In the genomic region with DNA sequence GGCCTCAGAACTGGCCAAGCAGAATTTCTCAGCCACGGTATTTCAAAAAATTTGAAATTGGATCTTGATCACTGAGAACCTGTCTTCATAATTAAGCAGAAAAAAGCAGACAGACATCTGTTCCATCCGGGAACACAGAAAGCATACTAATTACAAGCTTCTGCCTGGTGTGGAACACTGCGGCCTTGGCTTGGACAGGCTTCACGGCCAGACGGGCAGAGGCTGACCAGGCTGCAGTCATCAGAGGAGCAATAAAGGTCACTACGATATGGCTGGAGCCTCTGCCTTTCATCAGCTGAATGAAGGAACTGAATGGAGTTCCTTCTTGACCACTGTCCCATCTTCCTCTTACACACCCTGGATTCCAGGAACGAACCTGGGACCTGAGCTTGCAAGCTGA, we compare ENCODE assay signal across 23 cellular contexts. TPM values are rescaled to one million over a fixed set of nuclear protein-coding genes. Genes with fewer than 3 reads are reported as not detected.
DNase-seq lines count a peak whose midpoint lies in the region; ATAC-seq and TF ChIP-seq lines count a peak whose summit lies in the region.
"Had no signal": no experiment of that assay in that cellular context is flagged by ENCODE, and none has a peak within 500 bp of the region (broad histone marks: within the 10 kb centered on the region; RNA-seq: fewer than 3 reads in every experiment).

No MANE protein-coding gene starts in this region.

- peaks cover 2% of the 10 kb centered on the region for H3K4me1 Mint-ChIP-seq in activated CD8-positive, alpha-beta T cell treated with anti-CD3 and anti-CD28 coated beads for 36 hours (ENCODE audit: low read depth)

- peak; percentile 56 for DNase-seq in SHP77 treated with DMSO at 0.1 percent for 48 hours (lab: John Stamatoyannopoulos, UW)
- DNase-seq in SHP77 (lab: John Stamatoyannopoulos, UW) = no peak
- DNase-seq in NCI-H1694 (lab: John Stamatoyannopoulos, UW) = peak; percentile 14
- peak; percentile 24 for DNase-seq in SK-N-DZ (ENCODE audit: low spot score)
- no peak for DNase-seq in thyroid gland
- DNase-seq in activated CD4-positive, alpha-beta T cell treated with anti-CD3 and anti-CD28 coated beads for 4 hours = no peak
- DNase-seq in activated CD8-positive, alpha-beta T cell treated with anti-CD3 and anti-CD28 coated beads for 36 hours = no peak
- DNase-seq: CD4-positive, CD25-positive, alpha-beta regulatory T cell; DMS79; EL; GDM1; GOT3; HCEC 1CT; IMR-90; KG1; MG63; NCI-H1105 treated with DMSO at 0.1 percent for 48 hours; NCI-H526 treated with DMSO at 0.1 percent for 48 hours; SJCRH30; T-helper 1 cell had no signal

- no peaks in the 10 kb centered on the region for H3K36me3 Mint-ChIP-seq in activated CD8-positive, alpha-beta T cell treated with anti-CD3 and anti-CD28 coated beads for 36 hours (ENCODE audit: low read depth)
- H3K36me3 Mint-ChIP-seq: CD4-positive, CD25-positive, alpha-beta regulatory T cell had no signal

- H3K4me3 ChIP-seq in thyroid gland (replicated peaks in 1 of 3) = no peak overlapping the region
- H3K4me3 ChIP-seq: BLaER1, GM12878, MG63, SJCRH30 had no signal

- H3K4me3 Mint-ChIP-seq in activated CD8-positive, alpha-beta T cell treated with anti-CD3 and anti-CD28 coated beads for 36 hours = no peak overlapping the region
- H3K4me3 Mint-ChIP-seq: CD4-positive, CD25-positive, alpha-beta regulatory T cell had no signal

- no peak for TF ChIP-seq CTCF in thyroid gland (IDR thresholded peaks at IDR 0.05)
- no peak for TF ChIP-seq CTCF in activated CD8-positive, alpha-beta T cell treated with anti-CD3 and anti-CD28 coated beads for 36 hours (IDR thresholded peaks at IDR 0.05)

- peaks cover 27% of the 10 kb centered on the region for H3K27me3 Mint-ChIP-seq in activated CD8-positive, alpha-beta T cell treated with anti-CD3 and anti-CD28 coated beads for 36 hours

- no peak for TF ChIP-seq POLR2A in thyroid gland (IDR thresholded peaks at IDR 0.05)

- no peaks in the 10 kb centered on the region for H3K27me3 ChIP-seq in thyroid gland
- H3K27me3 ChIP-seq: BLaER1, MG63, SJCRH30 had no signal

- H3K27ac ChIP-seq in thyroid gland = no peak overlapping the region
- H3K27ac ChIP-seq: BLaER1, SJCRH30 had no signal

- no peak for ATAC-seq in activated CD8-positive, alpha-beta T cell treated with anti-CD3 and anti-CD28 coated beads for 36 hours
- ATAC-seq: GM12878 had no signal

- no peaks in the 10 kb centered on the region for H3K9me3 ChIP-seq in thyroid gland
- H3K9me3 ChIP-seq: BLaER1, MG63, SJCRH30 had no signal

- peaks cover 0 to 8% of the 10 kb centered on the region in 2 donors for H3K4me1 ChIP-seq in thyroid gland
- H3K4me1 ChIP-seq: BLaER1, SJCRH30 had no signal

- CTCF ChIA-PET in activated CD8-positive, alpha-beta T cell treated with anti-CD3 and anti-CD28 coated beads for 36 hours (lab: Charles Lee) = no interaction called here

- no peak overlapping the region for H3K27ac Mint-ChIP-seq in activated CD8-positive, alpha-beta T cell treated with anti-CD3 and anti-CD28 coated beads for 36 hours
- H3K27ac Mint-ChIP-seq: CD4-positive, CD25-positive, alpha-beta regulatory T cell had no signal

- POLR2A ChIA-PET in activated CD8-positive, alpha-beta T cell treated with anti-CD3 and anti-CD28 coated beads for 36 hours (lab: Charles Lee) = no interaction called here

- H3K36me3 ChIP-seq in thyroid gland = no peaks in the 10 kb centered on the region
- H3K36me3 ChIP-seq: BLaER1, MG63, SJCRH30 had no signal

- H3K9me3 Mint-ChIP-seq in activated CD8-positive, alpha-beta T cell treated with anti-CD3 and anti-CD28 coated beads for 36 hours = peaks cover 3% of the 10 kb centered on the region

- WGBS in thyroid gland, 2 donors = 71 to 73% methylated on average over 7 of the region's 7 CpGs

- intact Hi-C loops in thyroid gland (cut with DNase I) = no loop called here
- intact Hi-C loops in activated CD8-positive, alpha-beta T cell treated with anti-CD3 and anti-CD28 coated beads for 36 hours (cut with micrococcal nuclease) = no loop called here

RNA-seq across cellular contexts. Expression of gene NRSN1, which starts 3.9 kb away (rescaled TPM):
- 24.0 and 34.6 TPM in 2 replicates for polyA plus RNA-seq in SK-N-DZ (2014; cell fraction: cytosol; rRNA removed)
- 38.7 and 77.2 TPM in 2 replicates for polyA plus RNA-seq in SK-N-DZ (2014; cell fraction: nucleus; rRNA removed)
- total RNA-seq in thyroid gland = not detected
- total RNA-seq in activated CD8-positive, alpha-beta T cell treated with anti-CD3 and anti-CD28 coated beads for 36 hours = not detected
- total RNA-seq: CD4-positive, CD25-positive, alpha-beta regulatory T cell; GM12878; IMR-90; SJCRH30 had no signal
- polyA plus RNA-seq: AG04450; CD4-positive, CD25-positive, alpha-beta regulatory T cell; GM12878; IMR-90 had no signal

Comparison
In these comparisons a context has a peak if more than half of its experiments do, and no peak if none do; other contexts are left out.
1. DNase-seq: peak in SHP77 treated with DMSO at 0.1 percent for 48 hours (single experiment), NCI-H1694 (single experiment) and SK-N-DZ (single experiment); none in SHP77 (0 of 2), thyroid gland (0 of 2), activated CD4-positive, alpha-beta T cell treated with anti-CD3 and anti-CD28 coated beads for 4 hours (0 of 2) and activated CD8-positive, alpha-beta T cell treated with anti-CD3 and anti-CD28 coated beads for 36 hours (single experiment).